Comparison of ENCODE assay signal across 8 cellular contexts in the genomic region with DNA sequence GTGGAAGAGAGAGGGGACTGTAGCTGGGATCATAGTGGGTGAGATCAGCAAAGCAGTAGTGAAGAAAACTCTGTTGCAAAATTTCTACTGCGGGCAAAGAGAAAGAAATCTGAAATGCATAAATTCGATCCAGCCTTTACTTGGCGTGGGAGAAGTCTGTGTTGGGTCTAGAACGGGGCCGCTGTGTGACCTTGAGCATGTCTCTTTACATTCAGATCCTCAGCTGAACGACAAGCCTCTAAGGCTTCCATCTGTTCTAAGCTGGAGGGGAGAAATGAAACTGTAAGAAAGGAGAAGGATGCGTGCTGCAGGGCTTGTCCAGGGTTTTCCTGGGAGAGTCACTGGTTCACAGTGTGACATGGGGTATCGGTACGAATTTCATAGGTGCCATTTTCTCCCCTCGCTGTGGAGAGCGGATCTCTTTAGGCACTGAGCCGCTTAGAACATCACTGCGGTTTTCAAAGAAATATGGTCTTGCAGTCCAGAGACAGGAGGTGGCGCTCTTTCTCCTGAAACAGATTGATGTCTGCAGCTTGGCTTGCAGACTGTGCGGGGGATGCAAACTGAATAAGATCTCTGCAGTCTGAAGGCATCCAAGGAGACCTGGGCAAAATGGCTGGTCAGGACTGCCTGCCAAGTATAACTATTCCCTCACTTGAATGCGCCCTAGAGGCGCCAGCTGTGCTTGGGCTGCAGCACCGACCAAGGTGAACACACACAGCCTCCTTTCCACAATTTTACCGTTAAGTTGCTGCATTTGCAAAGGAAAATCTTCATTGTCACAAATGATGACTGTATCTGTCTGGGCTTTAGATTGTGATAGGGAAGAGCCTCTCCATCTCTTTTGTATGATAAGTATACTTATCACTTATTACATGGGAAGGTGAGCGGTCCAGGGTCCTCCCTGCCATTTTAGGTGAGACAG.
DNase-seq lines count a peak whose midpoint lies in the region; ATAC-seq and TF ChIP-seq lines count a peak whose summit lies in the region.

No MANE protein-coding gene starts in this region.

- 46% methylated on average over 17 of the region's 20 CpGs for WGBS in right lobe of liver (ENCODE audit: insufficient coverage, low coverage, low lambda C conversion rate, missing lambda C conversion rate)

- no peak for TF ChIP-seq POLR2A in right lobe of liver (IDR thresholded peaks at IDR 0.05)

- intact Hi-C loops in right lobe of liver (cut with DNase I): loop anchor here in 1 of 2 donors (10.0 kb wide), 1 partner anchor 145 kb away; no protein-coding TSS in a partner anchor

- no peaks in the 10 kb centered on the region for H3K4me1 ChIP-seq in right lobe of liver

- H3K36me3 ChIP-seq in right lobe of liver: no peaks in the 10 kb centered on the region

- ATAC-seq in GM18519 (IDR thresholded peaks at IDR 0.05; ENCODE audit: low FRiP score, unreplicated experiment) (peak; percentile 71), HG03354 (IDR thresholded peaks at IDR 0.05; ENCODE audit: poor library complexity, severe bottlenecking, unreplicated experiment) (peak; percentile 96), right lobe of liver (peak; percentile 79 to 90 (median 84))

- H3K27me3 ChIP-seq in right lobe of liver: no peaks in the 10 kb centered on the region

- peak overlapping the region; percentile 29 for H3K27ac ChIP-seq in cingulate gyrus (ENCODE audit: low read depth, low read length)
- H3K27ac ChIP-seq in right lobe of liver: no peak overlapping the region

- in situ Hi-C loops in ACHN (cut with HindIII; ENCODE audit: low pct_ligation_motif_present, low pct_unique_long_range_greater_than_20kb, low sequenced_read_pairs): no loop called here

- H3K4me3 ChIP-seq in right lobe of liver: no peak overlapping the region

- no peaks in the 10 kb centered on the region for H3K9me3 ChIP-seq in right lobe of liver

- peak; percentile 57 to 75 (median 67) for TF ChIP-seq CTCF in right lobe of liver (IDR thresholded peaks at IDR 0.05)

- DNase-seq in ACHN (peak; percentile 75), NCI-H510A treated with DMSO at 0.1 percent for 48 hours (lab: John Stamatoyannopoulos, UW) (peak; percentile 86), right lobe of liver (peak in 2 of 3 donors; percentile 31 to 60)
- DNase-seq in activated CD4-positive, alpha-beta T cell treated with anti-CD3 and anti-CD28 coated beads for 4 hours: peak; percentile 77 to 84
- peak; percentile 63 to 69 (median 67) for DNase-seq in stimulated activated CD4-positive, alpha-beta T cell treated with anti-CD3 and anti-CD28 coated beads, TNF-alpha, amount 100 ng/mL, for 24 hours (ENCODE audit: low read depth in 3 of 3)
